ENCODE assay signal across 20 cellular contexts in the genomic region with DNA sequence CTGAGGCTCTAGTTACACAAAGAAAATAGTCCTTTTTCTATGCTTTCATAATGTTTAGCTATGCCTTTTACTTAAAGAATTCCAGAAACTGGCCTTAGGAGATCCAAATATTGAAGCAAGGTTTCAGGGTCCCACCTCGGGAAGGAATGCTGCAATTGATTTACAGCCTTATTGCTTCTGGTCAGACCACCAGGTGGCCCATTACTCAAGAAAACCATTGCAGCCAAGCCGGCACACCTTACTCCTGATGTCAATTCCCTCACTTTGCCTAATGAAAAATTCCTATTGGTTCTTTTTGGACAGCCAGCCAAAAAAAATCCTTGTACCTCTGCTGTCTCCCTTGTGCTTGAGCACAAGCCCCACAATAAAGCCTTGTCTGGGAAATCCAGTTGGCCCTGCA.
"Had no signal": no experiment of that assay in that cellular context is flagged by ENCODE, and none has a peak within 500 bp of the region (broad histone marks: within the 10 kb centered on the region; RNA-seq: fewer than 3 reads in every experiment).

No MANE protein-coding gene starts in this region.

- H3K27ac ChIP-seq: body of pancreas, epithelial cell of prostate, foreskin keratinocyte, left lung, right lobe of liver, thoracic aorta, upper lobe of left lung had no signal

- H3K4me1 ChIP-seq: body of pancreas, foreskin keratinocyte, left lung, right lobe of liver, upper lobe of left lung had no signal

- H3K9me3 ChIP-seq: body of pancreas, left lung, right lobe of liver, thoracic aorta, upper lobe of left lung had no signal

- ATAC-seq: activated CD8-positive, alpha-beta T cell treated with anti-CD3 and anti-CD28 coated beads for 36 hours; activated T-helper 17 cell treated with anti-CD3 and anti-CD28 coated beads, Interleukin-2, amount 50 U/mL, for 72 hours; body of pancreas; effector memory CD8-positive, alpha-beta T cell; foreskin keratinocyte; left lung; right lobe of liver; stimulated activated memory B cell treated with anti-CD40 and anti-IgM and Interleukin-4, amounts not matched to agents 10 μg/mL and 1 μg/mL and 100 μg/mL, for 72 hours had no signal

- H3K4me3 Mint-ChIP-seq: activated CD4-positive, alpha-beta T cell treated with anti-CD3 and anti-CD28 coated beads, Interleukin-2, amount 10 ng/mL, durations not matched to agents 24 days and 14 days; activated CD8-positive, alpha-beta T cell treated with anti-CD3 and anti-CD28 coated beads for 36 hours; activated naive CD8-positive, alpha-beta T cell treated with anti-CD3 and anti-CD28 coated beads, Interleukin-2, amount 10 ng/mL, durations not matched to agents 7 days and 5 days; activated T-helper 17 cell treated with anti-CD3 and anti-CD28 coated beads, Interleukin-2, amount 50 U/mL, for 72 hours; effector memory CD8-positive, alpha-beta T cell; stimulated activated memory B cell treated with anti-CD40 and anti-IgM and Interleukin-4, amounts not matched to agents 10 μg/mL and 1 μg/mL and 100 μg/mL, for 72 hours had no signal

- H3K27ac Mint-ChIP-seq: activated CD4-positive, alpha-beta T cell treated with anti-CD3 and anti-CD28 coated beads, Interleukin-2, amount 10 ng/mL, durations not matched to agents 24 days and 14 days; activated CD8-positive, alpha-beta T cell treated with anti-CD3 and anti-CD28 coated beads for 36 hours; activated naive CD8-positive, alpha-beta T cell treated with anti-CD3 and anti-CD28 coated beads, Interleukin-2, amount 10 ng/mL, durations not matched to agents 7 days and 5 days; activated T-helper 17 cell treated with anti-CD3 and anti-CD28 coated beads, Interleukin-2, amount 50 U/mL, for 72 hours; effector memory CD8-positive, alpha-beta T cell; stimulated activated memory B cell treated with anti-CD40 and anti-IgM and Interleukin-4, amounts not matched to agents 10 μg/mL and 1 μg/mL and 100 μg/mL, for 72 hours had no signal

- H3K36me3 Mint-ChIP-seq: activated naive CD8-positive, alpha-beta T cell treated with anti-CD3 and anti-CD28 coated beads, Interleukin-2, amount 10 ng/mL, durations not matched to agents 7 days and 5 days; stimulated activated memory B cell treated with anti-CD40 and anti-IgM and Interleukin-4, amounts not matched to agents 10 μg/mL and 1 μg/mL and 100 μg/mL, for 72 hours had no signal

- H3K27me3 ChIP-seq: body of pancreas, foreskin keratinocyte, left lung, right lobe of liver, upper lobe of left lung had no signal

- H3K36me3 ChIP-seq: left lung, right lobe of liver, thoracic aorta, upper lobe of left lung had no signal

- H3K9me3 Mint-ChIP-seq: activated CD4-positive, alpha-beta T cell treated with anti-CD3 and anti-CD28 coated beads, Interleukin-2, amount 10 ng/mL, durations not matched to agents 24 days and 14 days; activated CD8-positive, alpha-beta T cell treated with anti-CD3 and anti-CD28 coated beads for 36 hours; activated naive CD8-positive, alpha-beta T cell treated with anti-CD3 and anti-CD28 coated beads, Interleukin-2, amount 10 ng/mL, durations not matched to agents 7 days and 5 days; effector memory CD8-positive, alpha-beta T cell; stimulated activated memory B cell treated with anti-CD40 and anti-IgM and Interleukin-4, amounts not matched to agents 10 μg/mL and 1 μg/mL and 100 μg/mL, for 72 hours had no signal

- H3K4me1 Mint-ChIP-seq: activated CD4-positive, alpha-beta T cell treated with anti-CD3 and anti-CD28 coated beads, Interleukin-2, amount 10 ng/mL, durations not matched to agents 24 days and 14 days; activated naive CD8-positive, alpha-beta T cell treated with anti-CD3 and anti-CD28 coated beads, Interleukin-2, amount 10 ng/mL, durations not matched to agents 7 days and 5 days; activated T-helper 17 cell treated with anti-CD3 and anti-CD28 coated beads, Interleukin-2, amount 50 U/mL, for 72 hours; stimulated activated memory B cell treated with anti-CD40 and anti-IgM and Interleukin-4, amounts not matched to agents 10 μg/mL and 1 μg/mL and 100 μg/mL, for 72 hours had no signal

- H3K4me3 ChIP-seq: body of pancreas, left lung, right lobe of liver, thoracic aorta, upper lobe of left lung had no signal

- DNase-seq: activated CD4-positive, alpha-beta T cell treated with anti-CD3 and anti-CD28 coated beads, Interleukin-2, amount 10 ng/mL, durations not matched to agents 24 days and 14 days; activated CD8-positive, alpha-beta T cell treated with anti-CD3 and anti-CD28 coated beads for 36 hours; activated naive CD4-positive, alpha-beta T cell; activated naive CD8-positive, alpha-beta T cell treated with anti-CD3 and anti-CD28 coated beads, Interleukin-2, amount 10 ng/mL, durations not matched to agents 7 days and 5 days; activated T-cell treated with anti-CD3 and anti-CD28 coated beads, Interleukin-2, amount 50 U/mL, for 1 hour; effector memory CD8-positive, alpha-beta T cell; foreskin keratinocyte; glutamatergic neuron; hippocampal formation; left lung; right lobe of liver; stimulated activated CD4-positive, alpha-beta T cell treated with anti-CD3 and anti-CD28 coated beads, Interleukin-4, amount 100 ng/mL, for 4 hours; T-helper 1 cell; T-helper 9 cell; upper lobe of left lung had no signal
